Comparison of ENCODE assay signal across 8 cellular contexts in the genomic region with DNA sequence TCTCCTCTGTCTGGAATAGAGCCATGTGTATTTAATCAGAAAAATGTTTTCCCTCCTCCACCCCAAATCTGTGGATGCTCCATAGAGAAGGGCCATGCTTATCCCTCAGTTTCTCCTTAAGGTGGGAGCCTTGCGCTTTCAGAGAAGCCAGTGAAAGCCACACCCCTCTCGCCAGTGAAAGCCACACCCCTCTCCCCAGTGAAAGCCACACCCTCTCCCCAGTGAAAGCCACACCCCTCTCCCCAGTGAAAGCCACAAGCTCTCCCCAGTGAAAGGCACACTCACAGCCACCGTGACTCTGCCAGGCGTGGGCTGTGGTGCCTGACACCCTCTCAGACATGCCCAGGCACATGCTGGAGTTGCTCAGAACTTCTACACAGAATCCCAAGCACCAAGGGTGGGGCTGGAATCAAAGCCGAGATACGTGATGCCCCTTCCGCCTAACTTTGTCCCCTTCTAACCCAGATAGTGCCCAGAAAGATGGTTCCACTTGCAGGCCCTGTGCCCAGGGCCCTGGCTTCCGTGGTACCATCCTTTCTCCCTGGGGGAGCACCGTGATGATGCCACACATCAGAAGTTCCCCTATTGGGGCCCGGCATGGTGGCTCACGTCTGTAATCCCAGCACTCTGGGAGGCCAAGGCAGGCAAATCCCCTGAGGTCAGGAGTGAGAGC. TPM values are rescaled to one million over a fixed set of nuclear protein-coding genes. Genes with fewer than 3 reads are reported as not detected.
DNase-seq lines count a peak whose midpoint lies in the region; ATAC-seq, FAIRE-seq and TF ChIP-seq lines count a peak whose summit lies in the region.

No MANE protein-coding gene starts in this region.

- H3K4me3 Mint-ChIP-seq in activated naive CD8-positive, alpha-beta T cell: peak overlapping the region; percentile 62

- no peaks in the 10 kb centered on the region for H3K36me3 Mint-ChIP-seq in activated naive CD8-positive, alpha-beta T cell

- intact Hi-C loops in posterior cingulate gyrus (cut with DNase I): no loop called here

- peak overlapping the region; percentile 89 for H3K27ac Mint-ChIP-seq in activated naive CD8-positive, alpha-beta T cell

- DNase-seq in GM12891 (ENCODE audit: insufficient read length, low spot score): no peak
- DNase-seq in T follicular helper cell (ENCODE audit: low read depth): peak; percentile 65
- peak; percentile 57 for DNase-seq in left kidney (ENCODE audit: low read depth, low spot score)
- peak; percentile 64 for DNase-seq in stimulated activated CD8-positive, alpha-beta memory T cell treated with anti-CD3 and anti-CD28 coated beads, Interleukin-7, amount 100 ng/mL, for 24 hours (ENCODE audit: low read depth)
- DNase-seq in posterior cingulate gyrus: no peak

- H3K27me3 Mint-ChIP-seq in activated naive CD8-positive, alpha-beta T cell: no peaks in the 10 kb centered on the region

- FAIRE-seq in GM12891 (lab: Jason Lieb, UNC): peak; percentile 91

- TF ChIP-seq POLR2A in GM12891 (IDR thresholded peaks at IDR 0.05; ENCODE audit: low read depth, low read length): no peak

- no peaks in the 10 kb centered on the region for H3K9me3 Mint-ChIP-seq in activated naive CD8-positive, alpha-beta T cell (ENCODE audit: low read depth)

- H3K4me1 Mint-ChIP-seq in activated naive CD8-positive, alpha-beta T cell (ENCODE audit: low read depth): peaks cover 43% of the 10 kb centered on the region

- peak; percentile 32 for ATAC-seq in HG03108 (IDR thresholded peaks at IDR 0.05; ENCODE audit: unreplicated experiment)
- no peak for ATAC-seq in GM19351 (IDR thresholded peaks at IDR 0.05; ENCODE audit: unreplicated experiment)

TF ChIP-seq in GM12891, 5 proteins besides CTCF, POLR2A, EP300 and RAD21:
- no peak for TF ChIP-seq TAF1 (IDR thresholded peaks at IDR 0.05; ENCODE audit: low read depth, low read length)
- TF ChIP-seq SPI1 (IDR thresholded peaks at IDR 0.05; ENCODE audit: low read depth, low read length): no peak
- no peak for TF ChIP-seq PAX5 (IDR thresholded peaks at IDR 0.05; ENCODE audit: insufficient read depth, low read length, severe bottlenecking)
- no peak for TF ChIP-seq POU2F2 (IDR thresholded peaks at IDR 0.05; ENCODE audit: low read depth, low read length)
- no peak for TF ChIP-seq POLR2AphosphoS5 (IDR thresholded peaks at IDR 0.05; ENCODE audit: low read depth, low read length)

RNA-seq across cellular contexts. Expression of a gene that starts 16.5 kb away (rescaled TPM):
- polyA plus RNA-seq in GM12891 (2012; ENCODE audit: low read depth, missing spikeins): 0.21 TPM

Comparison
In these comparisons a context has a peak if more than half of its experiments do, and no peak if none do; other contexts are left out.
1. DNase-seq: peak in T follicular helper cell (single experiment), left kidney (single experiment) and stimulated activated CD8-positive, alpha-beta memory T cell treated with anti-CD3 and anti-CD28 coated beads, Interleukin-7, amount 100 ng/mL, for 24 hours (single experiment); none in GM12891 (single experiment) and posterior cingulate gyrus (0 of 10).